8 cellular contexts compared by ENCODE assay signal in the genomic region with DNA sequence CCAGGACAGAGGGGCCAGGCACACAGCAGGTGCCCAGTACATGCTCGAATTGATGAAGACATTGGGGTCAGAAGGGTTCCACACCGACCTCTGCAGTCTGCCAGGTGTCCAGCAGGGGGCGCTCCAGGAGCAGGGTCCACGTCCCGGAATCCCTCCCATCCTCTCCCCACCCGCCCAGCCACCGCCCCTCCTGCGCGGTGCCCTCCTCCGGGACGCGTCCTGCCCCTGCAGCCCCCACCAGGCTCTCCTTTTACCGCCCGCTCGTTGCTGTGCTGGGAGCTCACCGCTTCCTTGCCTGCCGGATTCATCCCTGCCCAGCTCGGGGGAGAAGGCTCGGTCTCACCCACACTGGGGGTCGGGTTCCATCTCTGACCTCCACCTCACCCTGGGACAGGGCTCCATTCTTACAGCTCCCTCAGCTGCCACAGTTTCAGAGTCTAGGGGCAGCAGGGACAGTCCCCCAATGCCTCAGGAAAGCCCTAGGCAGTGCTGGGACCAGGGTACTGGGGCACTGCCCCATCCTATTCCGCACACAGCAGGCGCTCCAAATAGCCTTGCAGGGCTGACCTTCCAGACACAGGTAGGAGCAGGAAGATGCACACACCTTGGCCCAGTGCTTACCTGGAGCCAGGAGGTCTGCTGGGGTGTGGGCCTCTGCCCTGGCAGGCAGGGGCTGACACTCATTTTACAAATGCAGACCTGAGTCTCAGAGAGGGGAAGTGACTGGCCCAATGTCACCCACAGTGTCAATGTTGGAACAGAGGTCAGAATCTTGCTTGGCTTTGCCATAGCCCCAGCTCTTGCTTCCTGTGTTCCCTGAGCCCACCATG. TPM values are rescaled to one million over a fixed set of nuclear protein-coding genes. Genes with fewer than 3 reads are reported as not detected.
A peak's percentile ranks its signal among the peaks of the same experiment; 100 is the strongest.
DNase-seq lines count a peak whose midpoint lies in the region; ATAC-seq, FAIRE-seq and TF ChIP-seq lines count a peak whose summit lies in the region.

No MANE protein-coding gene starts in this region.

- FAIRE-seq in pancreas (lab: Jason Lieb, UNC), result no peak

- H3K27ac ChIP-seq in pancreas, result no peak overlapping the region
- H3K27ac ChIP-seq in upper lobe of right lung, result no peak overlapping the region

- intact Hi-C loops in pancreas (cut with DNase I), result no loop called here
- intact Hi-C loops in upper lobe of right lung (cut with DNase I), result no loop called here

- peak; percentile 9 for DNase-seq in DMS53 treated with DMSO at 0.1 percent for 48 hours (lab: John Stamatoyannopoulos, UW; ENCODE audit: unreplicated experiment)
- peak; percentile 12 for DNase-seq in RKO (ENCODE audit: low spot score)
- DNase-seq in activated T-helper 9 cell treated with anti-CD3 and anti-CD28 coated beads, Interleukin-2, amount 50 U/mL, for 16 hours (ENCODE audit: low read depth), result peak; percentile 59
- peak; percentile 86 for DNase-seq in germinal center (ENCODE audit: low spot score)
- peak; percentile 29 to 92 (median 65) for DNase-seq in pancreas
- DNase-seq in upper lobe of right lung, result peak; percentile 81

- ATAC-seq in HG02973 (IDR thresholded peaks at IDR 0.05; ENCODE audit: unreplicated experiment), result peak; percentile 62
- ATAC-seq in pancreas, result peak; percentile 61 to 88 (median 83)
- ATAC-seq in upper lobe of right lung, result peak; percentile 76
- ATAC-seq in HG03457 (IDR thresholded peaks at IDR 0.05; ENCODE audit: unreplicated experiment), result no peak

- no peaks in the 10 kb centered on the region for H3K4me1 ChIP-seq in pancreas
- H3K4me1 ChIP-seq in upper lobe of right lung, result no peaks in the 10 kb centered on the region

- H3K27me3 ChIP-seq in pancreas (no peaks in the 10 kb centered on the region), upper lobe of right lung (no peaks in the 10 kb centered on the region)

- H3K4me3 ChIP-seq in pancreas (no peak overlapping the region), upper lobe of right lung (no peak overlapping the region)

- H3K9me3 ChIP-seq in pancreas, result no peaks in the 10 kb centered on the region
- H3K9me3 ChIP-seq in upper lobe of right lung, result no peaks in the 10 kb centered on the region

- 21 to 23% methylated on average over 18 to 22 of the region's 22 CpGs for WGBS in pancreas, 2 donors

- H3K36me3 ChIP-seq in pancreas (no peaks in the 10 kb centered on the region), upper lobe of right lung (no peaks in the 10 kb centered on the region)

- TF ChIP-seq CTCF in pancreas (IDR thresholded peaks at IDR 0.05), result peak; percentile 95 to 98 (median 97)
- peak; percentile 97 for TF ChIP-seq CTCF in upper lobe of right lung (IDR thresholded peaks at IDR 0.05)

RNA-seq across cellular contexts. Expression of a gene that starts 31.0 kb away (rescaled TPM):
- under 1 TPM; 0.16 to 0.51 (median 0.29) TPM for total RNA-seq in pancreas
- under 1 TPM; 0.53 to 0.94 TPM for polyA plus RNA-seq in pancreas
- total RNA-seq in upper lobe of right lung, result 0.52 TPM

Comparison
In these comparisons a context has a peak if more than half of its experiments do, and no peak if none do; other contexts are left out.
1. DNase-seq: peak in every context shown above with its lines; median percentile 86 in germinal center; 81 in upper lobe of right lung; 65 in pancreas; 59 in activated T-helper 9 cell treated with anti-CD3 and anti-CD28 coated beads, Interleukin-2, amount 50 U/mL, for 16 hours; 12 in RKO; 9 in DMS53 treated with DMSO at 0.1 percent for 48 hours.